19 cellular contexts compared by ENCODE assay signal in the genomic region with DNA sequence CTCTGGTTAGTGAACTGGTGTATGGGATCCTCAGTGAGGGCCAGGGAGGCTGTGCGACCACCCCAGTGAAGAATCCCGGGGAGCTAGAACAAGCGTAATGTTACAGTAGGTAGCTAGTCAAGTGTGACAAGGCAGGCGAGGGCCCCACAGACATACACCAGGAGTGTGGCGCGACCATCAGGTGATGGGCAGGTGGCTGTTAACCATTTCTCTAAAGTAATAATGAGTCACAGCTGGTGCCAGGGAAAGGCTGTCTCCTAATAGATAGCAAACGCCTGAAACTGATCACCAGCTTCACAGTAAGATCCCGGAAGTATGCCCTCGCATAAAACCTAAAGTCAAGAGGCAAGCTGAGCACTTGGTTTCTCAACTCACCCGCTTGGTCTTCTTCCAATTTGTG. TPM values are rescaled to one million over a fixed set of nuclear protein-coding genes. Genes with fewer than 3 reads are reported as not detected.
DNase-seq lines count a peak whose midpoint lies in the region; ATAC-seq and TF ChIP-seq lines count a peak whose summit lies in the region.
"Had no signal": no experiment of that assay in that cellular context is flagged by ENCODE, and none has a peak within 500 bp of the region (broad histone marks: within the 10 kb centered on the region; RNA-seq: fewer than 3 reads in every experiment).

No MANE protein-coding gene starts in this region.

- POLR2A ChIA-PET in activated CD8-positive, alpha-beta T cell treated with anti-CD3 and anti-CD28 coated beads for 36 hours (lab: Charles Lee), result interaction anchor here (1.1 to 2.2 kb wide), 2 partner anchors 9 to 11 kb away, joined by 6 to 8 read pairs; no protein-coding TSS in a partner anchor
- POLR2A ChIA-PET in activated CD8-positive, alpha-beta T cell treated with anti-CD3 and anti-CD28 coated beads, Interleukin-2, amount 10 ng/mL, durations not matched to agents 7 days and 5 days (lab: Charles Lee), result interaction anchor here (0.6 kb wide), 1 partner anchor 1009 kb away, joined by 5 read pairs; no protein-coding TSS in a partner anchor
- POLR2A ChIA-PET in GM10248 (lab: Yijun Ruan, JAX), result no interaction called here

- peaks cover 33% of the 10 kb centered on the region for H3K4me1 Mint-ChIP-seq in activated CD8-positive, alpha-beta T cell treated with anti-CD3 and anti-CD28 coated beads for 36 hours (ENCODE audit: low read depth)
- peaks cover 35% of the 10 kb centered on the region for H3K4me1 Mint-ChIP-seq in activated CD8-positive, alpha-beta T cell treated with anti-CD3 and anti-CD28 coated beads, Interleukin-2, amount 10 ng/mL, durations not matched to agents 7 days and 5 days (ENCODE audit: low read depth)

- TF ChIP-seq CTCF in activated CD8-positive, alpha-beta T cell treated with anti-CD3 and anti-CD28 coated beads for 36 hours (IDR thresholded peaks at IDR 0.05), result no peak
- TF ChIP-seq CTCF in GM10248 (IDR thresholded peaks at IDR 0.05; ENCODE audit: control extremely low read depth, extremely low read depth, low read depth, missing control alignments) (no peak), GM13977 (IDR thresholded peaks at IDR 0.05; ENCODE audit: extremely low read depth, insufficient read depth, missing control alignments) (no peak)

- H3K4me3 Mint-ChIP-seq in activated CD8-positive, alpha-beta T cell treated with anti-CD3 and anti-CD28 coated beads for 36 hours, result no peak overlapping the region
- no peak overlapping the region for H3K4me3 Mint-ChIP-seq in activated CD8-positive, alpha-beta T cell treated with anti-CD3 and anti-CD28 coated beads, Interleukin-2, amount 10 ng/mL, durations not matched to agents 7 days and 5 days
- H3K4me3 Mint-ChIP-seq: activated naive CD8-positive, alpha-beta T cell treated with anti-CD3 and anti-CD28 coated beads, Interleukin-2, amount 10 ng/mL, durations not matched to agents 7 days and 5 days; activated T-cell treated with anti-CD3 and anti-CD28 coated beads, Interleukin-2, amount 50 U/mL, for 4 hours had no signal

- no peak for DNase-seq in activated CD8-positive, alpha-beta T cell treated with anti-CD3 and anti-CD28 coated beads for 36 hours
- DNase-seq in activated CD8-positive, alpha-beta T cell treated with anti-CD3 and anti-CD28 coated beads, Interleukin-2, amount 10 ng/mL, durations not matched to agents 7 days and 5 days, result no peak
- DNase-seq in NCI-H1092 (lab: John Stamatoyannopoulos, UW) (peak; percentile 23), substantia nigra (lab: John Stamatoyannopoulos, UW) (no peak), GM10248 (ENCODE audit: extremely low spot score) (no peak), GM13977 (ENCODE audit: low spot score) (no peak)
- DNase-seq: activated CD4-positive, alpha-beta T cell treated with anti-CD3 and anti-CD28 coated beads, Interleukin-2, amount 50 U/mL, for 1 hour; activated naive CD8-positive, alpha-beta T cell treated with anti-CD3 and anti-CD28 coated beads, Interleukin-2, amount 10 ng/mL, durations not matched to agents 7 days and 5 days; activated T-cell treated with anti-CD3 and anti-CD28 coated beads, Interleukin-2, amount 50 U/mL, for 4 hours; effector CD8-positive, alpha-beta T cell; Kasumi-1; NCI-H187 treated with DMSO at 0.1 percent for 48 hours; SJCRH30; stimulated activated CD4-positive, alpha-beta T cell treated with anti-CD3 and anti-CD28 coated beads, Interleukin-12 subunit alpha, Interleukin-12 subunit beta, amount 100 ng/mL, for 4 hours; stimulated activated naive CD4-positive, alpha-beta T cell treated with Interleukin-2 at 50 U/mL for 16 hours; T-helper 9 cell had no signal

- no peak for ATAC-seq in activated CD8-positive, alpha-beta T cell treated with anti-CD3 and anti-CD28 coated beads for 36 hours
- ATAC-seq in activated CD8-positive, alpha-beta T cell treated with anti-CD3 and anti-CD28 coated beads, Interleukin-2, amount 10 ng/mL, durations not matched to agents 7 days and 5 days, result no peak
- no peak for ATAC-seq in HG03108 (IDR thresholded peaks at IDR 0.05; ENCODE audit: unreplicated experiment)
- ATAC-seq: activated T-cell treated with anti-CD3 and anti-CD28 coated beads, Interleukin-2, amount 50 U/mL, for 4 hours; left lobe of liver had no signal

- H3K27ac ChIP-seq in angular gyrus (ENCODE audit: low read depth, low read length) (peak overlapping the region; percentile 29), substantia nigra (ENCODE audit: low read depth, low read length, poor library complexity, severe bottlenecking) (peak overlapping the region; percentile 19)
- H3K27ac ChIP-seq: SJCRH30 had no signal

- in situ Hi-C loops in GM13977 (cut with MboI; ENCODE audit: low pct_unique_long_range_greater_than_20kb, low sequenced_read_pairs, unreplicated experiment), result no loop called here

- peak overlapping the region; percentile 17 for H3K27ac Mint-ChIP-seq in activated CD8-positive, alpha-beta T cell treated with anti-CD3 and anti-CD28 coated beads for 36 hours
- H3K27ac Mint-ChIP-seq in activated CD8-positive, alpha-beta T cell treated with anti-CD3 and anti-CD28 coated beads, Interleukin-2, amount 10 ng/mL, durations not matched to agents 7 days and 5 days, result no peak overlapping the region

- CTCF ChIA-PET in activated CD8-positive, alpha-beta T cell treated with anti-CD3 and anti-CD28 coated beads for 36 hours (lab: Charles Lee), result interaction anchor here (1.3 to 2.1 kb wide), 4 partner anchors 10 to 564 kb away, joined by 3 to 5 read pairs (median 4); no protein-coding TSS in a partner anchor
- CTCF ChIA-PET in activated CD8-positive, alpha-beta T cell treated with anti-CD3 and anti-CD28 coated beads, Interleukin-2, amount 10 ng/mL, durations not matched to agents 7 days and 5 days (lab: Charles Lee), result interaction anchor here (2.0 kb wide), 1 partner anchor 20 kb away, joined by 10 read pairs; no protein-coding TSS in a partner anchor
- CTCF ChIA-PET in GM10248 (lab: Yijun Ruan, JAX), result interaction anchor here (0.8 to 2.8 kb wide), 9 partner anchors 9 to 564 kb away, joined by 3 to 7 read pairs (median 3); no protein-coding TSS in a partner anchor

- no peaks in the 10 kb centered on the region for H3K36me3 Mint-ChIP-seq in activated CD8-positive, alpha-beta T cell treated with anti-CD3 and anti-CD28 coated beads for 36 hours (ENCODE audit: low read depth)
- no peaks in the 10 kb centered on the region for H3K36me3 Mint-ChIP-seq in activated CD8-positive, alpha-beta T cell treated with anti-CD3 and anti-CD28 coated beads, Interleukin-2, amount 10 ng/mL, durations not matched to agents 7 days and 5 days (ENCODE audit: low read depth)
- H3K36me3 Mint-ChIP-seq: activated naive CD8-positive, alpha-beta T cell treated with anti-CD3 and anti-CD28 coated beads, Interleukin-2, amount 10 ng/mL, durations not matched to agents 7 days and 5 days had no signal

- intact Hi-C loops in activated CD8-positive, alpha-beta T cell treated with anti-CD3 and anti-CD28 coated beads for 36 hours (cut with micrococcal nuclease), result no loop called here

- H3K27me3 Mint-ChIP-seq in activated CD8-positive, alpha-beta T cell treated with anti-CD3 and anti-CD28 coated beads for 36 hours, result no peaks in the 10 kb centered on the region
- no peaks in the 10 kb centered on the region for H3K27me3 Mint-ChIP-seq in activated CD8-positive, alpha-beta T cell treated with anti-CD3 and anti-CD28 coated beads, Interleukin-2, amount 10 ng/mL, durations not matched to agents 7 days and 5 days (ENCODE audit: low read depth)
- H3K27me3 Mint-ChIP-seq: activated naive CD8-positive, alpha-beta T cell treated with anti-CD3 and anti-CD28 coated beads, Interleukin-2, amount 10 ng/mL, durations not matched to agents 7 days and 5 days had no signal

- no peaks in the 10 kb centered on the region for H3K9me3 Mint-ChIP-seq in activated CD8-positive, alpha-beta T cell treated with anti-CD3 and anti-CD28 coated beads for 36 hours
- no peaks in the 10 kb centered on the region for H3K9me3 Mint-ChIP-seq in activated CD8-positive, alpha-beta T cell treated with anti-CD3 and anti-CD28 coated beads, Interleukin-2, amount 10 ng/mL, durations not matched to agents 7 days and 5 days (ENCODE audit: insufficient read depth)
- H3K9me3 Mint-ChIP-seq: activated naive CD8-positive, alpha-beta T cell treated with anti-CD3 and anti-CD28 coated beads, Interleukin-2, amount 10 ng/mL, durations not matched to agents 7 days and 5 days; activated T-cell treated with anti-CD3 and anti-CD28 coated beads, Interleukin-2, amount 50 U/mL, for 4 hours had no signal

RNA-seq across cellular contexts. Expression of gene TARBP1, which starts 40.5 kb away (rescaled TPM):
- total RNA-seq in activated CD8-positive, alpha-beta T cell treated with anti-CD3 and anti-CD28 coated beads for 36 hours, result 10 to 100 TPM; 53.9 to 61.3 TPM
- 10 to 100 TPM; 35.7 TPM for total RNA-seq in activated CD8-positive, alpha-beta T cell treated with anti-CD3 and anti-CD28 coated beads, Interleukin-2, amount 10 ng/mL, durations not matched to agents 7 days and 5 days
